Comparison of ENCODE assay signal across 21 cellular contexts in genomic region chr7:27953777-27954176, GRCh38.
"Had no signal": no experiment of that assay in that cellular context is flagged by ENCODE, and none has a peak within 500 bp of the region (broad histone marks: within the 10 kb centered on the region; RNA-seq: fewer than 3 reads in every experiment).

No MANE protein-coding gene starts in this region.

- H3K9me3 ChIP-seq: esophagus squamous epithelium, heart left ventricle, ovary, prostate gland, tibial artery had no signal

- ATAC-seq: activated CD8-positive, alpha-beta memory T cell treated with anti-CD3 and anti-CD28 coated beads, Interleukin-2, amount 10 ng/mL, durations not matched to agents 7 days and 5 days; activated CD8-positive, alpha-beta T cell treated with anti-CD3 and anti-CD28 coated beads for 36 hours; effector memory CD8-positive, alpha-beta T cell; heart left ventricle; left colon; SK-N-SH treated with all-trans-retinoic acid at 6 μM for 48 hours had no signal

- H3K27ac ChIP-seq: dorsolateral prefrontal cortex, esophagus squamous epithelium, heart left ventricle, ovary, prostate gland, tibial artery had no signal

- H3K4me1 ChIP-seq: prostate gland had no signal

- H3K4me1 Mint-ChIP-seq: activated CD8-positive, alpha-beta memory T cell treated with anti-CD3 and anti-CD28 coated beads, Interleukin-2, amount 10 ng/mL, durations not matched to agents 7 days and 5 days had no signal

- H3K36me3 Mint-ChIP-seq: activated CD8-positive, alpha-beta memory T cell treated with anti-CD3 and anti-CD28 coated beads, Interleukin-2, amount 10 ng/mL, durations not matched to agents 7 days and 5 days had no signal

- H3K36me3 ChIP-seq: esophagus squamous epithelium, ovary, prostate gland, tibial artery had no signal

- H3K9me3 Mint-ChIP-seq: activated B cell treated with CpG ODN at 0.5 μM for 24 hours; activated CD8-positive, alpha-beta T cell treated with anti-CD3 and anti-CD28 coated beads for 36 hours; activated naive CD8-positive, alpha-beta T cell treated with anti-CD3 and anti-CD28 coated beads for 36 hours; central memory CD8-positive, alpha-beta T cell; effector memory CD8-positive, alpha-beta T cell; memory B cell; stimulated activated naive CD8-positive, alpha-beta T cell treated with anti-CD3 and anti-CD28 coated beads, Interleukin-15, Interleukin-2, amounts not matched to agents 100 ng/mL and 50 ng/mL, for 24 hours had no signal

- H3K27me3 Mint-ChIP-seq: activated B cell treated with CpG ODN at 0.5 μM for 24 hours; activated CD8-positive, alpha-beta memory T cell treated with anti-CD3 and anti-CD28 coated beads, Interleukin-2, amount 10 ng/mL, durations not matched to agents 7 days and 5 days; activated CD8-positive, alpha-beta T cell treated with anti-CD3 and anti-CD28 coated beads for 36 hours; central memory CD8-positive, alpha-beta T cell; effector memory CD8-positive, alpha-beta T cell; memory B cell; stimulated activated naive CD8-positive, alpha-beta T cell treated with anti-CD3 and anti-CD28 coated beads, Interleukin-15, Interleukin-2, amounts not matched to agents 100 ng/mL and 50 ng/mL, for 24 hours had no signal

- H3K27ac Mint-ChIP-seq: activated B cell treated with CpG ODN at 0.5 μM for 24 hours; activated CD8-positive, alpha-beta memory T cell treated with anti-CD3 and anti-CD28 coated beads, Interleukin-2, amount 10 ng/mL, durations not matched to agents 7 days and 5 days; activated CD8-positive, alpha-beta T cell treated with anti-CD3 and anti-CD28 coated beads for 36 hours; activated naive CD8-positive, alpha-beta T cell treated with anti-CD3 and anti-CD28 coated beads for 36 hours; memory B cell; stimulated activated naive CD8-positive, alpha-beta T cell treated with anti-CD3 and anti-CD28 coated beads, Interleukin-15, Interleukin-2, amounts not matched to agents 100 ng/mL and 50 ng/mL, for 24 hours had no signal

- H3K4me3 ChIP-seq: dorsolateral prefrontal cortex, esophagus squamous epithelium, heart left ventricle, ovary, prostate gland, tibial artery had no signal

- H3K27me3 ChIP-seq: dorsolateral prefrontal cortex, esophagus squamous epithelium, heart left ventricle, ovary, tibial artery had no signal

- DNase-seq: activated B cell treated with CpG ODN at 0.5 μM for 24 hours; activated CD4-positive, alpha-beta T cell treated with anti-CD3 and anti-CD28 coated beads for 48 hours; activated CD8-positive, alpha-beta memory T cell treated with anti-CD3 and anti-CD28 coated beads, Interleukin-2, amount 10 ng/mL, durations not matched to agents 7 days and 5 days; activated CD8-positive, alpha-beta T cell treated with anti-CD3 and anti-CD28 coated beads for 36 hours; activated naive CD8-positive, alpha-beta T cell treated with anti-CD3 and anti-CD28 coated beads for 36 hours; activated T-cell treated with anti-CD3 and anti-CD28 coated beads for 4 hours; dorsolateral prefrontal cortex; effector memory CD8-positive, alpha-beta T cell; esophagus squamous epithelium; heart left ventricle; left colon; ovary; stimulated activated CD4-positive, alpha-beta T cell treated with anti-CD3 and anti-CD28 coated beads, Interleukin-4, amount 100 ng/mL, for 24 hours; T-helper 1 cell; T-helper 9 cell; tibial artery had no signal

- H3K4me3 Mint-ChIP-seq: activated B cell treated with CpG ODN at 0.5 μM for 24 hours; activated CD8-positive, alpha-beta memory T cell treated with anti-CD3 and anti-CD28 coated beads, Interleukin-2, amount 10 ng/mL, durations not matched to agents 7 days and 5 days; activated CD8-positive, alpha-beta T cell treated with anti-CD3 and anti-CD28 coated beads for 36 hours; activated naive CD8-positive, alpha-beta T cell treated with anti-CD3 and anti-CD28 coated beads for 36 hours; central memory CD8-positive, alpha-beta T cell; effector memory CD8-positive, alpha-beta T cell; memory B cell; stimulated activated naive CD8-positive, alpha-beta T cell treated with anti-CD3 and anti-CD28 coated beads, Interleukin-15, Interleukin-2, amounts not matched to agents 100 ng/mL and 50 ng/mL, for 24 hours had no signal
